ENCODE assay signal across 9 cellular contexts in the genomic region with DNA sequence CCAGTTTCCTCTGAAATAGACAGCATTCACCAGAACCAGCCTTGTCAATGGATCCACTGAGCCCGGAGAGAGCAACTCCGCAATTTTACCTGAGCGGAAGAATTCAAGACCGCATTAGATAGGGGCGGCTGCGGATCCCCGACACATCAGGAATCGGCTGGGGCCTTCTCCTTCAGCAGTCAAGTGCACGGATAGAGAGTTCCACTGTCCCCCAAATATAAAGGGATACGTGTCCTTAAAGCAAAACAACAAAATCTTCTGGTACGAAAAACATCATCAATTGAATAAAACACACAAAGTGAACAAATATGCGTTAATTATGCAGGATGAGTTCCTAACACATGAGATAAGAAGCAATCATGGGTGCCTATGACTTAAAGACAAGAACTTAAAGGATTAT. TPM values are rescaled to one million over a fixed set of nuclear protein-coding genes. Genes with fewer than 3 reads are reported as not detected.
A peak's percentile ranks its signal among the peaks of the same experiment; 100 is the strongest.
DNase-seq lines count a peak whose midpoint lies in the region; ATAC-seq and TF ChIP-seq lines count a peak whose summit lies in the region.
"Had no signal": no experiment of that assay in that cellular context is flagged by ENCODE, and none has a peak within 500 bp of the region (broad histone marks: within the 10 kb centered on the region; RNA-seq: fewer than 3 reads in every experiment).

No MANE protein-coding gene starts in this region.

- H4K8ac ChIP-seq in mesendoderm (ENCODE audit: low read depth, low read length) = no peak overlapping the region

- intact Hi-C loops in body of pancreas (cut with DNase I) = no loop called here

- no peak overlapping the region for H3K18ac ChIP-seq in mesendoderm (ENCODE audit: low read length)

- H3K27ac Mint-ChIP-seq in type B pancreatic cell = no peak overlapping the region

- H3K9me3 ChIP-seq in KOPT-K1 (ENCODE audit: insufficient read depth, low read length, poor library complexity, severe bottlenecking) = no peaks in the 10 kb centered on the region
- H3K9me3 ChIP-seq in body of pancreas = no peaks in the 10 kb centered on the region

- H3K27me3 ChIP-seq in body of pancreas (no peaks in the 10 kb centered on the region), mesendoderm (ENCODE audit: insufficient read depth, low read length, poor library complexity) (no peaks in the 10 kb centered on the region)

- peaks cover 14% of the 10 kb centered on the region for H3K4me1 Mint-ChIP-seq in type B pancreatic cell (ENCODE audit: unreplicated experiment)

- TF ChIP-seq CTCF in body of pancreas (IDR thresholded peaks at IDR 0.05) = no peak
- no peak for TF ChIP-seq CTCF in type B pancreatic cell (conservative IDR thresholded peaks at IDR 0.05)

- H3K23ac ChIP-seq in mesendoderm (ENCODE audit: low read length) = no peak overlapping the region

- ATAC-seq in body of pancreas (no peak), GM21423 (IDR thresholded peaks at IDR 0.05; ENCODE audit: unreplicated experiment) (no peak)

- 84 to 89% methylated on average over 12 of the region's 12 CpGs for WGBS in body of pancreas, 2 donors
- WGBS in mesendoderm (ENCODE audit: extremely low coverage, insufficient coverage, low lambda C conversion rate) = no CpG with 5 or more reads among the region's 12 CpGs

- H2BK120ac ChIP-seq in mesendoderm (ENCODE audit: low read depth, low read length) = no peak overlapping the region

- peak overlapping the region; percentile 77 for H3K4ac ChIP-seq in mesendoderm (ENCODE audit: low read depth, low read length)

- no peak for TF ChIP-seq POLR2A in body of pancreas (IDR thresholded peaks at IDR 0.05)

- peak overlapping the region; percentile 44 for H3K27ac ChIP-seq in KOPT-K1 (ENCODE audit: low read depth, low read length, poor library complexity, severe bottlenecking)
- peak overlapping the region; percentile 13 to 50 (median 30) for H3K27ac ChIP-seq in body of pancreas
- peak overlapping the region; percentile 2 for H3K27ac ChIP-seq in mesendoderm (ENCODE audit: low read depth, low read length)
- peak overlapping the region; percentile 80 for H3K27ac ChIP-seq in substantia nigra (ENCODE audit: low read depth, low read length, poor library complexity, severe bottlenecking)

- H3K9me3 Mint-ChIP-seq in type B pancreatic cell = no peaks in the 10 kb centered on the region

- H3K4me1 ChIP-seq in body of pancreas (peaks cover 21% of the 10 kb centered on the region), mesendoderm (ENCODE audit: control insufficient read depth, low read depth, low read length) (peaks cover 2% of the 10 kb centered on the region)

- H2BK5ac ChIP-seq in mesendoderm (ENCODE audit: low read length) = peak overlapping the region; percentile 70

- H3K36me3 ChIP-seq in KOPT-K1 (ENCODE audit: insufficient read depth, low read length) = no peaks in the 10 kb centered on the region
- H3K36me3 ChIP-seq in body of pancreas (replicated peaks in 1 of 2; ENCODE audit: insufficient read depth in 1 of 2, low read depth in 2 of 2) = peaks cover 5 to 12% of the 10 kb centered on the region in 2 donors
- H3K36me3 ChIP-seq in mesendoderm (ENCODE audit: control insufficient read depth, insufficient read depth, low read length) = no peaks in the 10 kb centered on the region

- H3K4me3 Mint-ChIP-seq in type B pancreatic cell = no peak overlapping the region

- peak overlapping the region; percentile 59 for H3K9ac ChIP-seq in mesendoderm (ENCODE audit: low read length)

- no peak overlapping the region for H3K4me2 ChIP-seq in mesendoderm (ENCODE audit: low read length)

- no peak overlapping the region for H2AK5ac ChIP-seq in mesendoderm (ENCODE audit: low read length)

- H3K36me3 Mint-ChIP-seq in type B pancreatic cell = peaks cover 6% of the 10 kb centered on the region

- H3K79me2 ChIP-seq in mesendoderm (ENCODE audit: control insufficient read depth, insufficient read depth, low read length) = no peaks in the 10 kb centered on the region

- peak overlapping the region; percentile 83 for H3K56ac ChIP-seq in mesendoderm (ENCODE audit: low read length)

- no peaks in the 10 kb centered on the region for H3K79me1 ChIP-seq in mesendoderm (ENCODE audit: low read length)

- no peak overlapping the region for H4K5ac ChIP-seq in mesendoderm (ENCODE audit: low read length)

- H3K4me3 ChIP-seq in body of pancreas (no peak overlapping the region), mesendoderm (ENCODE audit: low read length) (no peak overlapping the region)

- no peak overlapping the region for H2BK15ac ChIP-seq in mesendoderm (replicated peaks; ENCODE audit: low read depth)

- DNase-seq in body of pancreas = no peak
- DNase-seq in mesendoderm = no peak
- no peak for DNase-seq in substantia nigra (lab: John Stamatoyannopoulos, UW)
- DNase-seq in SHP77 (lab: John Stamatoyannopoulos, UW) = no peak
- no peak for DNase-seq in type B pancreatic cell (ENCODE audit: extremely low spot score, unreplicated experiment)
- DNase-seq in anterior cingulate cortex (lab: John Stamatoyannopoulos, UW) = no peak
- DNase-seq: NCI-H1694 had no signal

- H3K27me3 Mint-ChIP-seq in type B pancreatic cell = no peaks in the 10 kb centered on the region

RNA-seq across cellular contexts. Expression of a gene that starts 18.3 kb away (rescaled TPM):
- total RNA-seq in body of pancreas (100 to 1,000 TPM; 113 to 147 TPM), type B pancreatic cell (ENCODE audit: low replicate concordance) (57.5 and 61.2 TPM in 2 replicates)
- 40.3 TPM for polyA plus RNA-seq in mesendoderm (2013, experiment 1 of 2)
- 41.2 TPM for polyA plus RNA-seq in mesendoderm (2013, experiment 2 of 2)

RNA-seq across cellular contexts. Expression of a gene that starts 46.6 kb away (rescaled TPM):
- total RNA-seq in body of pancreas (10 to 100 TPM in 1 of 2 donors, 1 to 10 TPM in 1; 7.3 to 17.1 TPM), type B pancreatic cell (ENCODE audit: low replicate concordance) (19.1 and 19.5 TPM in 2 replicates)
- 103 TPM for polyA plus RNA-seq in mesendoderm (2013, experiment 1 of 2)
- 109 TPM for polyA plus RNA-seq in mesendoderm (2013, experiment 2 of 2)

RNA-seq across cellular contexts. Expression of a gene that starts 50.0 kb away (rescaled TPM):
- 1 to 10 TPM; 2.0 to 4.2 TPM for total RNA-seq in body of pancreas
- polyA plus RNA-seq in mesendoderm (2013, experiment 1 of 2) = 281 TPM
- 280 TPM for polyA plus RNA-seq in mesendoderm (2013, experiment 2 of 2)
- 6.0 and 6.5 TPM in 2 replicates for total RNA-seq in type B pancreatic cell (ENCODE audit: low replicate concordance)

Comparison
In these comparisons a context has a peak if more than half of its experiments do, and no peak if none do; other contexts are left out.
1. H3K27ac ChIP-seq: peak in every context shown above with its lines; median percentile 80 in substantia nigra; 44 in KOPT-K1; 30 in body of pancreas; 2 in mesendoderm.